ENCODE assay signal across 9 cellular contexts in the genomic region with DNA sequence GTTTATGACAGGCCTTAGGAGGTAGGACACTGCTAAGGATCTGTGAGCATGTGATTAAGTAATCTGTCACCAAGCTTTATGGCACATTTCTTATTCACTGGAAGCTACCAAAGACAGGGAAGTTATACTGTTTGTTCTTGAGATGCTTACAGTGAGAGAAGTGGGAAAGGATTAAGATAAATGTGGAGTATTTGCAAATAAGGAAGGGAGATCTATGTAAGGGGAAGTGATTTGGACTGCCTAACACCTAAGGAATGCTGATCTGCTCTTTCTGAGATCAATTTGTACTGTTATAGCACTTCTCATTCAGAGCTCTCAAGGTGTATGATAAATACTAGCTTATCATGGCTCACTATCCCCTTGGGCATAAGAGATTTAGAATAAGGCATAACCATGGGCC.
"Had no signal": no experiment of that assay in that cellular context is flagged by ENCODE, and none has a peak within 500 bp of the region (broad histone marks: within the 10 kb centered on the region; RNA-seq: fewer than 3 reads in every experiment).

No MANE protein-coding gene starts in this region.

- H3K27ac ChIP-seq: GM23248 had no signal

- H3K9me3 ChIP-seq: HAP-1 had no signal

- H3K36me3 ChIP-seq: HAP-1 had no signal

- DNase-seq: GM23248, GOT3, H7, H9, HCEC 1CT, HFFc6 had no signal

- H3K4me3 ChIP-seq: GM23248, GM23338, HAP-1 had no signal

- ATAC-seq: GM23338, HCT116 had no signal

- H3K4me1 ChIP-seq: HAP-1 had no signal
